ENCODE assay signal across 11 cellular contexts in genomic region chr16:20903889-20904506, GRCh38. TPM values are rescaled to one million over a fixed set of nuclear protein-coding genes. Genes with fewer than 3 reads are reported as not detected.
DNase-seq lines count a peak whose midpoint lies in the region; ATAC-seq, FAIRE-seq and TF ChIP-seq lines count a peak whose summit lies in the region.
"Had no signal": no experiment of that assay in that cellular context is flagged by ENCODE, and none has a peak within 500 bp of the region (broad histone marks: within the 10 kb centered on the region; RNA-seq: fewer than 3 reads in every experiment).

No MANE protein-coding gene starts in this region.

- H3K4me1 ChIP-seq in DND-41 (ENCODE audit: insufficient read depth, low read length) (peaks cover 50% of the 10 kb centered on the region), OCI-LY3 (ENCODE audit: low read length) (peaks cover 38% of the 10 kb centered on the region), parathyroid adenoma (peaks cover 29% of the 10 kb centered on the region)

- intact Hi-C loops in dendritic cell treated with granulocyte-macrophage colony-stimulating factor and Interleukin-4, amounts not matched to agents 40 ng/mL and 50 ng/mL, for 4 days (cut with micrococcal nuclease): loop anchor here (5.0 kb wide), 1 partner anchor 38 kb away; no protein-coding TSS in a partner anchor

- H2AFZ ChIP-seq in DND-41 (ENCODE audit: low read depth, low read length): no peak overlapping the region
- no peak overlapping the region for H2AFZ ChIP-seq in OCI-LY3 (ENCODE audit: low read depth, low read length)
- no peak overlapping the region for H2AFZ ChIP-seq in parathyroid adenoma

- no peaks in the 10 kb centered on the region for H3K27me3 Mint-ChIP-seq in dendritic cell treated with granulocyte-macrophage colony-stimulating factor and Interleukin-4, amounts not matched to agents 40 ng/mL and 50 ng/mL, for 4 days

- H3K36me3 ChIP-seq in DND-41 (ENCODE audit: insufficient read depth, low read length) (no peaks in the 10 kb centered on the region; the same call in 1 of the 2 replicates), OCI-LY3 (replicated peaks; ENCODE audit: low read depth, low read length) (peaks cover 21% of the 10 kb centered on the region), parathyroid adenoma (ENCODE audit: control insufficient read depth, insufficient read depth, low read length) (no peaks in the 10 kb centered on the region)

- no peaks in the 10 kb centered on the region for H3K27me3 ChIP-seq in DND-41 (ENCODE audit: insufficient read depth, low read length, poor library complexity)
- peaks cover 31% of the 10 kb centered on the region for H3K27me3 ChIP-seq in OCI-LY3 (ENCODE audit: low read depth, low read length)
- H3K27me3 ChIP-seq in parathyroid adenoma (ENCODE audit: control insufficient read depth, insufficient read depth, low read length): no peaks in the 10 kb centered on the region

- H3K4me3 Mint-ChIP-seq in dendritic cell treated with granulocyte-macrophage colony-stimulating factor and Interleukin-4, amounts not matched to agents 40 ng/mL and 50 ng/mL, for 4 days: peak overlapping the region; percentile 45

- no peak for ATAC-seq in DND-41 (ENCODE audit: insufficient read depth, low read depth)

- peaks cover 84% of the 10 kb centered on the region for H3K4me1 Mint-ChIP-seq in dendritic cell treated with granulocyte-macrophage colony-stimulating factor and Interleukin-4, amounts not matched to agents 40 ng/mL and 50 ng/mL, for 4 days (ENCODE audit: low read depth)

- peaks cover 60% of the 10 kb centered on the region for H3K36me3 Mint-ChIP-seq in dendritic cell treated with granulocyte-macrophage colony-stimulating factor and Interleukin-4, amounts not matched to agents 40 ng/mL and 50 ng/mL, for 4 days (ENCODE audit: low read depth)

- no peak overlapping the region for H3K9ac ChIP-seq in DND-41 (ENCODE audit: low read depth, low read length)
- peak overlapping the region; percentile 12; the same call in 1 of the 2 replicates for H3K9ac ChIP-seq in OCI-LY3 (ENCODE audit: low read length)
- H3K9ac ChIP-seq in parathyroid adenoma: no peak overlapping the region

- no peaks in the 10 kb centered on the region for H3K9me3 ChIP-seq in DND-41 (ENCODE audit: insufficient read depth, low read length, severe bottlenecking)
- no peaks in the 10 kb centered on the region for H3K9me3 ChIP-seq in OCI-LY3 (ENCODE audit: insufficient read depth, low read length)
- no peaks in the 10 kb centered on the region for H3K9me3 ChIP-seq in parathyroid adenoma (ENCODE audit: control insufficient read depth, low read length)

- peak overlapping the region; percentile 99 for H3K27ac Mint-ChIP-seq in dendritic cell treated with granulocyte-macrophage colony-stimulating factor and Interleukin-4, amounts not matched to agents 40 ng/mL and 50 ng/mL, for 4 days

- H3K4me3 ChIP-seq in DND-41 (ENCODE audit: low read depth in 1 of 2, low read length in 2 of 2) (no peak overlapping the region), OCI-LY3 (ENCODE audit: low read length) (peak overlapping the region; percentile 66), parathyroid adenoma (ENCODE audit: low read depth, low read length) (no peak overlapping the region)

- no peak for TF ChIP-seq CTCF in DND-41 (IDR thresholded peaks at IDR 0.05; ENCODE audit: borderline replicate concordance, extremely low read depth, low read length, poor library complexity, severe bottlenecking)
- TF ChIP-seq CTCF in OCI-LY3 (IDR thresholded peaks at IDR 0.05; ENCODE audit: low read depth, low read length): no peak
- TF ChIP-seq CTCF in parathyroid adenoma (IDR thresholded peaks at IDR 0.05): no peak

- peaks cover 18% of the 10 kb centered on the region for H3K79me2 ChIP-seq in DND-41 (ENCODE audit: insufficient read depth, low read length)
- H3K79me2 ChIP-seq in OCI-LY3 (ENCODE audit: low read length): peaks cover 42% of the 10 kb centered on the region
- peaks cover 24% of the 10 kb centered on the region for H3K79me2 ChIP-seq in parathyroid adenoma

- FAIRE-seq in GM19239 (lab: Jason Lieb, UNC): no peak
- FAIRE-seq: H54 had no signal

- H4K20me1 ChIP-seq in DND-41 (ENCODE audit: insufficient read depth, low read length) (0 out of 2 replicates have a peak, but pooled peaks cover 4% of the 10 kb centered on the region), OCI-LY3 (ENCODE audit: insufficient read depth, low read length) (peaks cover 66% of the 10 kb centered on the region)

- in situ Hi-C loops in G401 (cut with HindIII; ENCODE audit: low sequenced_read_pairs): no loop called here

- H3K4me2 ChIP-seq in DND-41 (ENCODE audit: insufficient read depth, low read length): peak overlapping the region; percentile 33; the same call in 1 of the 2 replicates
- peak overlapping the region; percentile 91 for H3K4me2 ChIP-seq in OCI-LY3 (ENCODE audit: low read length)
- no peak overlapping the region for H3K4me2 ChIP-seq in parathyroid adenoma (ENCODE audit: low read length)

- DNase-seq in DND-41: no peak
- no peak for DNase-seq in G401 (ENCODE audit: low spot score)
- no peak for DNase-seq in GM19239 (ENCODE audit: insufficient read length, low spot score)
- DNase-seq in DMS79 treated with DMSO at 0.1 percent for 48 hours (lab: John Stamatoyannopoulos, UW): no peak
- no peak for DNase-seq in NCI-H187 (lab: John Stamatoyannopoulos, UW)
- DNase-seq: activated naive CD4-positive, alpha-beta T cell; head of caudate nucleus had no signal

- no peaks in the 10 kb centered on the region for H3K9me3 Mint-ChIP-seq in dendritic cell treated with granulocyte-macrophage colony-stimulating factor and Interleukin-4, amounts not matched to agents 40 ng/mL and 50 ng/mL, for 4 days

- H3K27ac ChIP-seq in DND-41 (ENCODE audit: low read length) (peak overlapping the region; percentile 25), OCI-LY3 (ENCODE audit: low read length) (peak overlapping the region; percentile 44), parathyroid adenoma (peak overlapping the region; percentile 40)

RNA-seq across cellular contexts. Expression of gene LYRM1, which starts 3.4 kb away (rescaled TPM):
- total RNA-seq in G401 (2014; rRNA removed; shearing (Covaris generic)): 59.0 and 88.5 TPM in 2 replicates

RNA-seq across cellular contexts. Expression of gene DCUN1D3, which starts 3.8 kb away (rescaled TPM):
- 3.4 and 8.6 TPM in 2 replicates for total RNA-seq in G401 (2014; rRNA removed; shearing (Covaris generic))
